Comparison of ENCODE assay signal across 19 cellular contexts in genomic region chr9:20237686-20238085, GRCh38.
DNase-seq lines count a peak whose midpoint lies in the region; ATAC-seq, FAIRE-seq and TF ChIP-seq lines count a peak whose summit lies in the region.
"Had no signal": no experiment of that assay in that cellular context is flagged by ENCODE, and none has a peak within 500 bp of the region (broad histone marks: within the 10 kb centered on the region; RNA-seq: fewer than 3 reads in every experiment).

No MANE protein-coding gene starts in this region.

- H3K4me1 ChIP-seq in mammary epithelial cell (ENCODE audit: insufficient read depth, low read length) (peaks cover 25% of the 10 kb centered on the region), breast epithelium (no peaks in the 10 kb centered on the region), foreskin keratinocyte (peaks cover 18% of the 10 kb centered on the region), gastrocnemius medialis (no peaks in the 10 kb centered on the region)
- H3K4me1 ChIP-seq: HAP-1 had no signal

- CTCF ChIA-PET in mammary epithelial cell (lab: Charles Lee; ENCODE audit: low non-redundant PET): no interaction called here

- H3K9me3 ChIP-seq in mammary epithelial cell (replicated peaks; ENCODE audit: insufficient read depth, low read length) (peaks cover 7% of the 10 kb centered on the region), breast epithelium (no peaks in the 10 kb centered on the region), gastrocnemius medialis (no peaks in the 10 kb centered on the region)
- H3K9me3 ChIP-seq: HAP-1 had no signal

- H3K4me2 ChIP-seq in mammary epithelial cell (ENCODE audit: insufficient read depth, low read depth, low read length): no peak overlapping the region

- DNase-seq in mammary epithelial cell (no peak), breast epithelium (ENCODE audit: low spot score in 2 of 2) (no peak), epithelial cell of esophagus (ENCODE audit: low read depth) (peak; percentile 51), foreskin keratinocyte (peak in 1 of 2 donors; percentile 20), GM19239 (ENCODE audit: insufficient read length, low spot score) (no peak), gastrocnemius medialis (no peak)
- DNase-seq: C1 segment of cervical spinal cord; Calu3; CD4-positive, alpha-beta memory T cell; COR-L47; DMS79; EL; GDM1; GOT3; HFFc6 had no signal

- H2AFZ ChIP-seq in mammary epithelial cell (ENCODE audit: low read depth, low read length): peak overlapping the region; percentile 38

- H3K36me3 ChIP-seq in mammary epithelial cell (ENCODE audit: insufficient read depth, low read length): no peaks in the 10 kb centered on the region
- no peaks in the 10 kb centered on the region for H3K36me3 ChIP-seq in breast epithelium
- no peaks in the 10 kb centered on the region for H3K36me3 ChIP-seq in gastrocnemius medialis
- H3K36me3 ChIP-seq: HAP-1 had no signal

- no TSS peak for BruUV-seq in mammary epithelial cell (replicated peaks; lab: Mats Ljungman, UMichigan)

- peak; percentile 24 for ATAC-seq in foreskin keratinocyte
- no peak for ATAC-seq in HG03159 (IDR thresholded peaks at IDR 0.05; ENCODE audit: unreplicated experiment)
- no peak for ATAC-seq in gastrocnemius medialis
- ATAC-seq: GM12878 had no signal

- H3K4me3 ChIP-seq in mammary epithelial cell (replicated peaks in 1 of 3; ENCODE audit: insufficient read depth in 1 of 3, low read depth in 2 of 3, low read length in 3 of 3) (no peak overlapping the region), breast epithelium (no peak overlapping the region), epithelial cell of esophagus (ENCODE audit: low read length) (no peak overlapping the region), gastrocnemius medialis (no peak overlapping the region)
- H3K4me3 ChIP-seq: GM12878, HAP-1 had no signal

- TF ChIP-seq POLR2A in breast epithelium (IDR thresholded peaks at IDR 0.05) (no peak), gastrocnemius medialis (IDR thresholded peaks at IDR 0.05) (no peak)

- intact Hi-C loops in mammary epithelial cell (cut with micrococcal nuclease): loop anchor here (5.0 to 10.0 kb wide), 3 partner anchors 77 to 240 kb away; no protein-coding TSS in a partner anchor
- intact Hi-C loops in breast epithelium (cut with DNase I; ENCODE audit: low total_unique reads): no loop called here
- intact Hi-C loops in gastrocnemius medialis (cut with DNase I; ENCODE audit: low total_unique reads): no loop called here

- in situ Hi-C loops in mammary epithelial cell (cut with MboI; ENCODE audit: low sequenced_read_pairs in 2 of 2): loop anchor here in 1 of 2 donors (25.0 kb wide), 1 partner anchor 1125 kb away; the partner anchor contains the start of gene HAUS6
- in situ Hi-C loops in gastrocnemius medialis (cut with MboI; ENCODE audit: low sequenced_read_pairs in 4 of 4): no loop called here

- no peak for FAIRE-seq in GM19239 (lab: Jason Lieb, UNC)
- FAIRE-seq: GM12878, H54 had no signal

- H3K27ac ChIP-seq in mammary epithelial cell (ENCODE audit: insufficient read depth, low read depth, low read length) (peak overlapping the region; percentile 53), breast epithelium (no peak overlapping the region), foreskin keratinocyte (peak overlapping the region; percentile 30), gastrocnemius medialis (no peak overlapping the region)

- no peak overlapping the region for H3K9ac ChIP-seq in mammary epithelial cell (ENCODE audit: insufficient read depth, low read length)

- dilution Hi-C loops in mammary epithelial cell (cut with HindIII; ENCODE audit: low sequenced_read_pairs): no loop called here

- H4K20me1 ChIP-seq in mammary epithelial cell (ENCODE audit: insufficient read depth, low read length): no peaks in the 10 kb centered on the region

- TF ChIP-seq CTCF in mammary epithelial cell (conservative IDR thresholded peaks at IDR 0.05 in 1 of 2, IDR thresholded peaks at IDR 0.05 in 1 of 2; ENCODE audit: extremely low read depth in 1 of 2, insufficient read depth in 1 of 2, low read depth in 1 of 2, low read length in 2 of 2) (no peak), breast epithelium (IDR thresholded peaks at IDR 0.05) (no peak), epithelial cell of esophagus (IDR thresholded peaks at IDR 0.05; ENCODE audit: insufficient read depth, low read depth, low read length, missing control alignments) (no peak), foreskin keratinocyte (conservative IDR thresholded peaks at IDR 0.05) (no peak), gastrocnemius medialis (IDR thresholded peaks at IDR 0.05 in 4 of 5, conservative IDR thresholded peaks at IDR 0.05 in 1 of 5) (no peak)

- H3K79me2 ChIP-seq in mammary epithelial cell (ENCODE audit: insufficient read depth, low read length): no peaks in the 10 kb centered on the region

- 83% methylated on average over 1 of the region's 1 CpG for WGBS in mammary epithelial cell (ENCODE audit: low coverage, missing lambda C conversion rate)

- H3K27me3 ChIP-seq in mammary epithelial cell (ENCODE audit: insufficient read depth, low read length) (no peaks in the 10 kb centered on the region), breast epithelium (no peaks in the 10 kb centered on the region), foreskin keratinocyte (no peaks in the 10 kb centered on the region), gastrocnemius medialis (no peaks in the 10 kb centered on the region)

Comparison
In these comparisons a context has a peak if more than half of its experiments do, and no peak if none do; other contexts are left out.
1. H3K27ac ChIP-seq: peak in mammary epithelial cell (single experiment) and foreskin keratinocyte (single experiment); none in breast epithelium (0 of 2) and gastrocnemius medialis (0 of 4).